In the genomic region with DNA sequence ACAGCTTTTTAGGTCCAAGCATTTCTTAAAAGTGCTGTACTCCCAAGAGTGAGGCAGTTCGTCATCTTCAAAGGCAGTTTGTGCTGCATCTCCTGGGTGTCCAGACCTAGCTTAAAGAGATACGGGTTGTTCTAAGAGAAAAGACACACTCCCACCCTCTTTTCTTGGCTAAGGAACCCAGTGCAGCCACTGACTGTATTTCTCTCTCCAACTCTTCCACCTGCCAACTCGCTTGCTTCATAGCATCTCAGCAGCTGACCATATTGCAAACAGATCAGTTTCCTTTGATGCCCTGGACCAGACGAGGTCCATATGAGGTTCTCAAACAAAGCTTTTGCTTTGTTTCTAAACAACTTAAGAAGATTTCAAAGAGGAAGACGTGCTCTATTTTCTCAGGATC, we compare ENCODE assay signal across 17 cellular contexts.
DNase-seq lines count a peak whose midpoint lies in the region; ATAC-seq, FAIRE-seq and TF ChIP-seq lines count a peak whose summit lies in the region.
"Had no signal": no experiment of that assay in that cellular context is flagged by ENCODE, and none has a peak within 500 bp of the region (broad histone marks: within the 10 kb centered on the region; RNA-seq: fewer than 3 reads in every experiment).

No MANE protein-coding gene starts in this region.

- H3K9me3 ChIP-seq in endodermal cell (ENCODE audit: control insufficient read depth, low read length) (peaks cover 14% of the 10 kb centered on the region), suprapubic skin (no peaks in the 10 kb centered on the region)

- no peaks in the 10 kb centered on the region for H3K36me3 ChIP-seq in endodermal cell (ENCODE audit: control insufficient read depth, insufficient read depth, low read length)
- H3K36me3 ChIP-seq in suprapubic skin: no peaks in the 10 kb centered on the region

- H3K36me3 Mint-ChIP-seq in endodermal cell (ENCODE audit: low read depth) (peaks cover 6% of the 10 kb centered on the region), nephron (ENCODE audit: low read depth) (peaks cover 5% of the 10 kb centered on the region), progenitor cell of endocrine pancreas (ENCODE audit: insufficient read depth) (no peaks in the 10 kb centered on the region)

- H3K27ac ChIP-seq in endodermal cell (ENCODE audit: low read depth, low read length) (no peak overlapping the region), suprapubic skin (peak overlapping the region; percentile 21)
- H3K27ac ChIP-seq: C4-2B had no signal

- H3K27me3 ChIP-seq in endodermal cell (ENCODE audit: control insufficient read depth, insufficient read depth, low read length, poor library complexity, severe bottlenecking) (no peaks in the 10 kb centered on the region), suprapubic skin (no peaks in the 10 kb centered on the region)

- H3K4me3 Mint-ChIP-seq in endodermal cell (no peak overlapping the region), nephron (no peak overlapping the region), progenitor cell of endocrine pancreas (ENCODE audit: low read depth) (no peak overlapping the region)

- ATAC-seq in HG03280 (IDR thresholded peaks at IDR 0.05; ENCODE audit: unreplicated experiment): no peak

- TF ChIP-seq POLR2A in suprapubic skin (IDR thresholded peaks at IDR 0.05): no peak

- 64 to 79% methylated on average over 4 to 5 of the region's 5 CpGs for WGBS in endodermal cell (ENCODE audit: insufficient coverage in 1 of 2, insufficient read length in 1 of 2), 2 experiments
- WGBS in suprapubic skin: 56% methylated on average over 5 of the region's 5 CpGs

- H3K27ac Mint-ChIP-seq in endodermal cell: peak overlapping the region; percentile 26
- peak overlapping the region; percentile 33 to 73 (median 57) for H3K27ac Mint-ChIP-seq in nephron
- no peak overlapping the region for H3K27ac Mint-ChIP-seq in progenitor cell of endocrine pancreas

- H3K4me1 Mint-ChIP-seq in endodermal cell: peaks cover 63% of the 10 kb centered on the region
- H3K4me1 Mint-ChIP-seq in nephron: peaks cover 6% of the 10 kb centered on the region
- H3K4me1 Mint-ChIP-seq in progenitor cell of endocrine pancreas (ENCODE audit: low read depth): no peaks in the 10 kb centered on the region

- peaks cover 19% of the 10 kb centered on the region for H3K9me3 Mint-ChIP-seq in endodermal cell
- H3K9me3 Mint-ChIP-seq in nephron: peaks cover 13% of the 10 kb centered on the region
- H3K9me3 Mint-ChIP-seq in progenitor cell of endocrine pancreas (ENCODE audit: low read depth): peaks cover 14% of the 10 kb centered on the region

- no peak overlapping the region for H3K9ac ChIP-seq in endodermal cell (ENCODE audit: extremely low read depth, low read length, poor library complexity, severe bottlenecking)

- H3K4me3 ChIP-seq in endodermal cell (ENCODE audit: low read length) (no peak overlapping the region), suprapubic skin (no peak overlapping the region)

- H3K27me3 Mint-ChIP-seq in endodermal cell (ENCODE audit: insufficient read depth) (no peaks in the 10 kb centered on the region), nephron (ENCODE audit: low read depth) (no peaks in the 10 kb centered on the region), progenitor cell of endocrine pancreas (peaks cover 14% of the 10 kb centered on the region)

- H3K4me1 ChIP-seq in endodermal cell (ENCODE audit: control insufficient read depth, insufficient read depth, low read length): peaks cover 20% of the 10 kb centered on the region
- peaks cover 4% of the 10 kb centered on the region for H3K4me1 ChIP-seq in suprapubic skin

- TF ChIP-seq EP300 in suprapubic skin (IDR thresholded peaks at IDR 0.05): no peak

- FAIRE-seq in RCC 7860 (lab: Jason Lieb, UNC): no peak
- FAIRE-seq: G401.6, GM12891 had no signal

- TF ChIP-seq CTCF in endodermal cell (conservative IDR thresholded peaks at IDR 0.05): no peak
- TF ChIP-seq CTCF in nephron (IDR thresholded peaks at IDR 0.05; ENCODE audit: unreplicated experiment in 3 of 3): no peak
- TF ChIP-seq CTCF in suprapubic skin (IDR thresholded peaks at IDR 0.05): no peak
- TF ChIP-seq CTCF in progenitor cell of endocrine pancreas (IDR thresholded peaks at IDR 0.05; ENCODE audit: unreplicated experiment): no peak

- DNase-seq in ELF-1 (ENCODE audit: low read depth, low spot score) (peak; percentile 18), endodermal cell (no peak), suprapubic skin (ENCODE audit: low spot score in 2 of 2) (no peak), RCC 7860 (ENCODE audit: low spot score) (no peak), progenitor cell of endocrine pancreas (ENCODE audit: low spot score, unreplicated experiment) (no peak)
- DNase-seq: COR-L47, KG1, NCI-H1092, NCI-H1694, NCI-H2107, NCI-H345, NCI-H526 treated with DMSO at 0.1 percent for 48 hours had no signal
